In genomic region chr13:29548722-29549446, GRCh38 we compare ENCODE assay signal across 14 cellular contexts. TPM values are rescaled to one million over a fixed set of nuclear protein-coding genes. Genes with fewer than 3 reads are reported as not detected.
DNase-seq lines count a peak whose midpoint lies in the region; ATAC-seq and TF ChIP-seq lines count a peak whose summit lies in the region.
"Had no signal": no experiment of that assay in that cellular context is flagged by ENCODE, and none has a peak within 500 bp of the region (broad histone marks: within the 10 kb centered on the region; RNA-seq: fewer than 3 reads in every experiment).

No MANE protein-coding gene starts in this region.

- H3K27me3 ChIP-seq in BE2C (no peaks in the 10 kb centered on the region), endocrine pancreas (ENCODE audit: control insufficient read depth, insufficient read depth, low read length) (no peaks in the 10 kb centered on the region)

- peaks cover 10% of the 10 kb centered on the region for H3K4me1 ChIP-seq in BE2C
- no peaks in the 10 kb centered on the region for H3K4me1 ChIP-seq in endocrine pancreas (ENCODE audit: control insufficient read depth, insufficient read depth, low read length)

- no peaks in the 10 kb centered on the region for H3K9me3 ChIP-seq in BE2C
- no peaks in the 10 kb centered on the region for H3K9me3 ChIP-seq in endocrine pancreas (ENCODE audit: control insufficient read depth, low read length)

- no peak for ATAC-seq in HG02938 (IDR thresholded peaks at IDR 0.05; ENCODE audit: unreplicated experiment)
- no peak for ATAC-seq in GM18868 (IDR thresholded peaks at IDR 0.05; ENCODE audit: unreplicated experiment)
- ATAC-seq: naive thymus-derived CD4-positive, alpha-beta T cell had no signal

- H3K9ac ChIP-seq in endocrine pancreas (ENCODE audit: control insufficient read depth, insufficient read depth, low read length), result no peak overlapping the region

- TF ChIP-seq CTCF in BE2C (IDR thresholded peaks at IDR 0.05; ENCODE audit: low read depth, low read length) (no peak), GM13976 (IDR thresholded peaks at IDR 0.05; ENCODE audit: borderline replicate concordance, control extremely low read depth, extremely low read depth, insufficient read depth, missing control alignments) (no peak)

- H3K36me3 ChIP-seq in BE2C (peaks cover 67% of the 10 kb centered on the region), endocrine pancreas (ENCODE audit: control insufficient read depth, insufficient read depth, low read length) (peaks cover 2% of the 10 kb centered on the region)

- peak; percentile 45 for DNase-seq in BE2C
- peak; percentile 3 for DNase-seq in NCI-H1048 (lab: John Stamatoyannopoulos, UW)
- peak; percentile 75 for DNase-seq in mucosa of gallbladder (ENCODE audit: low spot score)
- no peak for DNase-seq in GM13976 (ENCODE audit: low spot score)
- DNase-seq in activated T-cell treated with anti-CD3 and anti-CD28 coated beads for 4 hours, result no peak
- DNase-seq: activated CD8-positive, alpha-beta memory T cell treated with anti-CD3 and anti-CD28 coated beads, Interleukin-2, amount 50 U/mL, for 48 hours; amniotic stem cell; effector memory CD4-positive, alpha-beta T cell; naive thymus-derived CD4-positive, alpha-beta T cell; NCI-H2227 treated with DMSO at 0.1 percent for 48 hours; RPMI8226 had no signal

- in situ Hi-C loops in GM13976 (cut with MboI; ENCODE audit: low sequenced_read_pairs, unreplicated experiment), result no loop called here

- H3K4me3 ChIP-seq in BE2C (ENCODE audit: low read depth, low read length) (no peak overlapping the region), endocrine pancreas (ENCODE audit: control insufficient read depth, insufficient read depth, low read length) (peak overlapping the region; percentile 29)

RNA-seq across cellular contexts. Expression of gene SLC7A1, which starts 46.6 kb away (rescaled TPM):
- polyA plus RNA-seq in BE2C (2012; ENCODE audit: insufficient read depth, insufficient read length, low read depth), result 81.4 TPM
- 27.5 TPM for total RNA-seq in mucosa of gallbladder

Comparison
In these comparisons a context has a peak if more than half of its experiments do, and no peak if none do; other contexts are left out.
1. DNase-seq: peak in BE2C (single experiment), NCI-H1048 (single experiment) and mucosa of gallbladder (single experiment); none in GM13976 (single experiment) and activated T-cell treated with anti-CD3 and anti-CD28 coated beads for 4 hours (single experiment).